8 cellular contexts compared by ENCODE assay signal in genomic region chr5:82885657-82886389, GRCh38.
DNase-seq lines count a peak whose midpoint lies in the region; ATAC-seq and FAIRE-seq lines count a peak whose summit lies in the region.

No MANE protein-coding gene starts in this region.

- ATAC-seq in GM18867 (IDR thresholded peaks at IDR 0.05; ENCODE audit: unreplicated experiment): peak; percentile 48
- peak; percentile 59 for ATAC-seq in HG02798 (IDR thresholded peaks at IDR 0.05; ENCODE audit: poor library complexity, unreplicated experiment)

- FAIRE-seq in RCC 7860 (lab: Jason Lieb, UNC): peak; percentile 82

- peak; percentile 59 for DNase-seq in RCC 7860 (ENCODE audit: low spot score)
- DNase-seq in medulla oblongata (ENCODE audit: extremely low spot score): peak; percentile 53
- no peak for DNase-seq in COR-L47 (lab: John Stamatoyannopoulos, UW)
- DNase-seq in activated CD8-positive, alpha-beta memory T cell treated with anti-CD3 and anti-CD28 coated beads, Interleukin-2, amount 50 U/mL, for 4 hours: no peak
- DNase-seq in NK-92 treated with Interleukin-12 subunit alpha and Interleukin-12 subunit beta, amount 100 ng/mL, for 24 hours (lab: John Stamatoyannopoulos, UW): no peak
- DNase-seq in AG08396 (ENCODE audit: low spot score): no peak

Comparison
In these comparisons a context has a peak if more than half of its experiments do, and no peak if none do; other contexts are left out.
1. DNase-seq: peak in RCC 7860 (single experiment) and medulla oblongata (single experiment); none in COR-L47 (single experiment), activated CD8-positive, alpha-beta memory T cell treated with anti-CD3 and anti-CD28 coated beads, Interleukin-2, amount 50 U/mL, for 4 hours (single experiment), NK-92 treated with Interleukin-12 subunit alpha and Interleukin-12 subunit beta, amount 100 ng/mL, for 24 hours (single experiment) and AG08396 (single experiment).